ENCODE assay signal across 8 cellular contexts in the genomic region with DNA sequence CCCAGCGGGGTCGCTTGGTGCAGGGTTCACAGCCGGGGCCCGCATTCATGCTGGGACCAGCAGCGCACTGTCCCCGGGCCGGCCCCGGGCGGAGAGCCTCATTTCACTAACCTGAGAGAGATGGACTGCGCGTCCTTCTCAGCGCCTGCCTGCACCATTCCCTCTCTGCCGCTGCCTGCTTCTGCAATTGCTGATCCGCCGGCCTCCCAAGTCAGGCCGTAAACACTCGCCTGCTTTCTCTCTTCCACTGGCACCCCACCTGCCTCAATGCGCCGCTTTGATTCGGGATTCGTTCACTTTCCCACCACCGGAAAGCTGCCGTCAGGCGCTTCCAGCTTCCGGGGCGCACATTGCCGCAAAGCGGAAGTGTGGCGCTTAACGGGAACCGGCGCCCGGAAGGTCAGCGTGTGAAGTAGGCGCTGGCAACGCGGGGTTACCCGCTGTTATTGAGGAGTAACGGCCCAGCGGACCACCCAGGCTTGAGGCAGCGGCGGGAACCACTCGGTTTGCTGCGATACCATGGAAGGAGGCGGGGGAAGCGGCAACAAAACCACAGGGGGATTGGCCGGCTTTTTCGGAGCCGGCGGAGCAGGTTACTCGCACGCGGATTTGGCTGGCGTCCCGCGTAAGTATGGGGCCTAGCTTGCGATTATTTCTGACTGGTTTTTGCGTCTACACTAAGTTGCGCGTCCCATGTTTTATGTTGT.
DNase-seq lines count a peak whose midpoint lies in the region; ATAC-seq and TF ChIP-seq lines count a peak whose summit lies in the region.
"Not testable (repeated sequence)": the region's sequence is repeated elsewhere in the genome, so short reads cannot be mapped to it uniquely, and the experiment has no call there.

A gene with protein sequence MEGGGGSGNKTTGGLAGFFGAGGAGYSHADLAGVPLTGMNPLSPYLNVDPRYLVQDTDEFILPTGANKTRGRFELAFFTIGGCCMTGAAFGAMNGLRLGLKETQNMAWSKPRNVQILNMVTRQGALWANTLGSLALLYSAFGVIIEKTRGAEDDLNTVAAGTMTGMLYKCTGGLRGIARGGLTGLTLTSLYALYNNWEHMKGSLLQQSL (plus strand): TSS at position 384 of the 707 bp plus-strand sequence. CDS start 136 bp downstream, at position 520.

- DNase-seq in AG08396 (ENCODE audit: low spot score) (peak; percentile 67), NCI-H446 treated with DMSO at 0.1 percent for 48 hours (lab: John Stamatoyannopoulos, UW) (peak; percentile 50), iris pigment epithelial cell (ENCODE audit: low read depth) (peak; percentile 90), smooth muscle cell of the brain vasculature (ENCODE audit: low read depth, low spot score) (peak; percentile 61)
- DNase-seq in activated CD4-positive, alpha-beta T cell treated with anti-CD3 and anti-CD28 coated beads for 1 hour: peak; percentile 81
- DNase-seq in central memory CD8-positive, alpha-beta T cell (ENCODE audit: low spot score in 2 of 2): peak; percentile 76 to 78

- H3K27me3 Mint-ChIP-seq in central memory CD8-positive, alpha-beta T cell: not testable (repeated sequence)

- peaks cover 54% of the 10 kb centered on the region for H3K4me1 Mint-ChIP-seq in central memory CD8-positive, alpha-beta T cell

- in situ Hi-C loops in GM18951 (cut with MboI; ENCODE audit: low sequenced_read_pairs, unreplicated experiment): not testable (repeated sequence)

- not testable (repeated sequence) for H3K9me3 Mint-ChIP-seq in central memory CD8-positive, alpha-beta T cell

- peaks cover 12% of the 10 kb centered on the region for H3K36me3 Mint-ChIP-seq in central memory CD8-positive, alpha-beta T cell (ENCODE audit: insufficient read depth)

- peak; percentile 64 for TF ChIP-seq POLR2A in GM18951 (IDR thresholded peaks at IDR 0.05; ENCODE audit: extremely low read depth, insufficient read depth, insufficient read length)

- H3K4me3 Mint-ChIP-seq in central memory CD8-positive, alpha-beta T cell: peak within 1 kb of the TSS; percentile 97

- H3K27ac Mint-ChIP-seq in central memory CD8-positive, alpha-beta T cell (ENCODE audit: low read depth): peak within 1 kb of the TSS; percentile 95

- peak; percentile 77 for ATAC-seq in HG03175 (IDR thresholded peaks at IDR 0.05; ENCODE audit: unreplicated experiment)
- peak; percentile 78 for ATAC-seq in central memory CD8-positive, alpha-beta T cell (replicated peaks; ENCODE audit: extremely low read depth, poor library complexity, severe bottlenecking)

Comparison
In these comparisons a context has a peak if more than half of its experiments do, and no peak if none do; other contexts are left out.
1. Peak in every context shown above with its lines: DNase-seq and ATAC-seq.